In genomic region chr9:34671307-34671706, GRCh38 we compare ENCODE assay signal across 31 cellular contexts. TPM values are rescaled to one million over a fixed set of nuclear protein-coding genes. Genes with fewer than 3 reads are reported as not detected.
"Had no signal": no experiment of that assay in that cellular context is flagged by ENCODE, and none has a peak within 500 bp of the region (broad histone marks: within the 10 kb centered on the region; RNA-seq: fewer than 3 reads in every experiment).

No MANE protein-coding gene starts in this region.

- H3K27ac ChIP-seq: body of pancreas, esophagus muscularis mucosa, foreskin keratinocyte, gastroesophageal sphincter, VCaP had no signal

- H3K4me1 ChIP-seq: foreskin keratinocyte had no signal

- H3K4me3 Mint-ChIP-seq: activated B cell treated with CpG ODN at 0.5 μM for 24 hours; activated CD8-positive, alpha-beta T cell treated with anti-CD3 and anti-CD28 coated beads for 36 hours; activated naive CD8-positive, alpha-beta T cell; activated T-cell treated with anti-CD3 and anti-CD28 coated beads, Interleukin-2, amount 50 U/mL, for 4 hours; activated T-helper 17 cell treated with anti-CD3 and anti-CD28 coated beads, Interleukin-2, amount 50 U/mL, for 72 hours; effector memory CD8-positive, alpha-beta T cell had no signal

- H3K27me3 Mint-ChIP-seq: activated B cell treated with CpG ODN at 0.5 μM for 24 hours; activated CD8-positive, alpha-beta T cell treated with anti-CD3 and anti-CD28 coated beads for 36 hours; activated naive CD8-positive, alpha-beta T cell; activated T-helper 17 cell treated with anti-CD3 and anti-CD28 coated beads, Interleukin-2, amount 50 U/mL, for 72 hours; effector memory CD8-positive, alpha-beta T cell had no signal

- H3K4me1 Mint-ChIP-seq: activated B cell treated with CpG ODN at 0.5 μM for 24 hours had no signal

- DNase-seq: activated B cell treated with CpG ODN at 0.5 μM for 24 hours; activated CD4-positive, alpha-beta T cell treated with anti-CD3 and anti-CD28 coated beads for 48 hours; activated CD4-positive, alpha-beta T cell treated with anti-CD3 and anti-CD28 coated beads, Interleukin-2, amount 50 U/mL, for 1 hour; activated CD4-positive, alpha-beta T cell treated with anti-CD3 and anti-CD28 coated beads, Interleukin-2, amount 50 U/mL, for 48 hours; activated CD8-positive, alpha-beta memory T cell treated with anti-CD3 and anti-CD28 coated beads for 24 hours; activated CD8-positive, alpha-beta T cell treated with anti-CD3 and anti-CD28 coated beads for 36 hours; activated effector memory CD4-positive, alpha-beta T cell treated with Interleukin-2 at 50 U/mL for 16 hours; activated gamma-delta T cell treated with Interleukin-2 at 50 U/mL for 16 hours; activated naive CD4-positive, alpha-beta T cell treated with anti-CD3 and anti-CD28 coated beads, Interleukin-2, amount 50 U/mL, for 16 hours; activated naive CD4-positive, alpha-beta T cell treated with Interleukin-2 at 50 U/mL for 16 hours; activated T-cell treated with anti-CD3 and anti-CD28 coated beads, Interleukin-2, amount 50 U/mL, for 4 hours; amniotic stem cell; anterior cingulate cortex; body of pancreas; caudate nucleus; cortex of kidney; dermis blood vessel endothelial cell; effector CD4-positive, alpha-beta T cell; effector memory CD8-positive, alpha-beta T cell; erythroblast; foreskin keratinocyte; head of caudate nucleus; T-helper 2 cell had no signal

- H3K27ac Mint-ChIP-seq: activated B cell treated with CpG ODN at 0.5 μM for 24 hours; activated CD8-positive, alpha-beta T cell treated with anti-CD3 and anti-CD28 coated beads for 36 hours; activated naive CD8-positive, alpha-beta T cell; activated T-helper 17 cell treated with anti-CD3 and anti-CD28 coated beads, Interleukin-2, amount 50 U/mL, for 72 hours; effector memory CD8-positive, alpha-beta T cell had no signal

- H3K27me3 ChIP-seq: body of pancreas, esophagus muscularis mucosa, foreskin keratinocyte, gastroesophageal sphincter had no signal

- H3K4me3 ChIP-seq: body of pancreas, esophagus muscularis mucosa, gastroesophageal sphincter had no signal

- FAIRE-seq: colon had no signal

- H3K9me3 ChIP-seq: body of pancreas, esophagus muscularis mucosa had no signal

RNA-seq across cellular contexts. Expression of gene CCL27, which starts 8.8 kb away (rescaled TPM):
- total RNA-seq: activated B cell treated with CpG ODN at 0.5 μM for 24 hours; body of pancreas; chondrocyte; dermis blood vessel endothelial cell; esophagus muscularis mucosa; gastroesophageal sphincter; T-helper 1 cell treated with Interleukin-12 subunit alpha and Interleukin-12 subunit beta and Interleukin-4 antibody, amounts not matched to agents 30 ng/mL and 1 ng/mL, for 36 hours had no signal

RNA-seq across cellular contexts. Expression of gene CCL19, which starts 19.8 kb away (rescaled TPM):
- total RNA-seq: activated B cell treated with CpG ODN at 0.5 μM for 24 hours; activated CD8-positive, alpha-beta T cell treated with anti-CD3 and anti-CD28 coated beads for 36 hours; activated T-helper 17 cell treated with anti-CD3 and anti-CD28 coated beads, Interleukin-2, amount 50 U/mL, for 72 hours; body of pancreas; chondrocyte; dermis blood vessel endothelial cell; foreskin keratinocyte; T-helper 1 cell treated with Interleukin-12 subunit alpha and Interleukin-12 subunit beta and Interleukin-4 antibody, amounts not matched to agents 30 ng/mL and 1 ng/mL, for 36 hours had no signal
- polyA plus RNA-seq: foreskin keratinocyte had no signal
